14 cellular contexts compared by ENCODE assay signal in genomic region chr5:56849671-56850070, GRCh38. TPM values are rescaled to one million over a fixed set of nuclear protein-coding genes. Genes with fewer than 3 reads are reported as not detected.
DNase-seq lines count a peak whose midpoint lies in the region; ATAC-seq and TF ChIP-seq lines count a peak whose summit lies in the region.
"Had no signal": no experiment of that assay in that cellular context is flagged by ENCODE, and none has a peak within 500 bp of the region (broad histone marks: within the 10 kb centered on the region; RNA-seq: fewer than 3 reads in every experiment).

No MANE protein-coding gene starts in this region.

- TF ChIP-seq CTCF in breast epithelium (IDR thresholded peaks at IDR 0.05) (no peak), MCF 10A (IDR thresholded peaks at IDR 0.05; ENCODE audit: unreplicated experiment) (no peak), transverse colon (IDR thresholded peaks at IDR 0.05) (no peak)

- no peaks in the 10 kb centered on the region for H3K27me3 ChIP-seq in breast epithelium
- no peaks in the 10 kb centered on the region for H3K27me3 ChIP-seq in thymus (ENCODE audit: control insufficient read depth, insufficient read depth)
- no peaks in the 10 kb centered on the region for H3K27me3 ChIP-seq in neuronal stem cell (ENCODE audit: control insufficient read depth in 3 of 3, insufficient read depth in 3 of 3, low read depth in 1 of 3, low read length in 3 of 3)
- no peaks in the 10 kb centered on the region for H3K27me3 ChIP-seq in transverse colon
- H3K27me3 ChIP-seq: right atrium auricular region had no signal

- H2BK5ac ChIP-seq in neuronal stem cell (ENCODE audit: low read length): no peak overlapping the region

- H3K4me3 ChIP-seq in breast epithelium (no peak overlapping the region), thymus (ENCODE audit: low read length) (no peak overlapping the region), neuronal stem cell (ENCODE audit: low read length in 2 of 2) (no peak overlapping the region), transverse colon (no peak overlapping the region)
- H3K4me3 ChIP-seq: right atrium auricular region had no signal

- WGBS in thymus: 83% methylated on average over 2 of the region's 2 CpGs
- no CpG with 5 or more reads among the region's 2 CpGs for WGBS in neuronal stem cell (ENCODE audit: extremely low coverage in 2 of 2, insufficient read length in 2 of 2, insufficient replicate concordance in 1 of 2), 2 donors
- 94 to 97% methylated on average over 2 of the region's 2 CpGs for WGBS in transverse colon (ENCODE audit: low coverage in 1 of 2), 2 donors

- no peak overlapping the region for H3K4me3 Mint-ChIP-seq in MCF 10A (ENCODE audit: unreplicated experiment)
- peak overlapping the region; percentile 30 for H3K4me3 Mint-ChIP-seq in T-helper 2 cell treated with Interferon-gamma antibody and Interleukin-4, amounts not matched to agents 5 μg/mL and 100 μg/mL, for 36 hours
- peak overlapping the region; percentile 32 to 66 for H3K4me3 Mint-ChIP-seq in effector memory CD8-positive, alpha-beta T cell

- H4K91ac ChIP-seq in neuronal stem cell (ENCODE audit: low read depth, low read length, poor library complexity): no peak overlapping the region

- TF ChIP-seq POLR2A in breast epithelium (IDR thresholded peaks at IDR 0.05) (no peak), transverse colon (IDR thresholded peaks at IDR 0.05) (no peak)

- H2AFZ ChIP-seq in neuronal stem cell (ENCODE audit: low read length): no peak overlapping the region

- DNase-seq in breast epithelium (ENCODE audit: low spot score in 2 of 2) (no peak), MCF 10A (ENCODE audit: unreplicated experiment) (no peak), hypothalamus (lab: John Stamatoyannopoulos, UW) (no peak), neuronal stem cell (ENCODE audit: low spot score) (no peak), transverse colon (no peak)
- DNase-seq in T-helper 2 cell treated with Interferon-gamma antibody and Interleukin-4, amounts not matched to agents 5 μg/mL and 100 μg/mL, for 36 hours (ENCODE audit: low spot score): no peak
- DNase-seq in effector memory CD8-positive, alpha-beta T cell: no peak
- DNase-seq: DMS 273 treated with DMSO at 0.1 percent for 48 hours, NCI-H1092 treated with DMSO at 0.1 percent for 48 hours, NCI-H2171, NCI-H774, substantia nigra had no signal

- H3K27me3 Mint-ChIP-seq in MCF 10A (ENCODE audit: insufficient read depth, unreplicated experiment): no peaks in the 10 kb centered on the region
- no peaks in the 10 kb centered on the region for H3K27me3 Mint-ChIP-seq in T-helper 2 cell treated with Interferon-gamma antibody and Interleukin-4, amounts not matched to agents 5 μg/mL and 100 μg/mL, for 36 hours (ENCODE audit: low read depth)
- H3K27me3 Mint-ChIP-seq in effector memory CD8-positive, alpha-beta T cell: no peaks in the 10 kb centered on the region

- H3K27ac ChIP-seq in breast epithelium (peak overlapping the region; percentile 36 to 58), thymus (ENCODE audit: low read depth) (peak overlapping the region; percentile 67), neuronal stem cell (replicated peaks; ENCODE audit: low read length) (no peak overlapping the region), transverse colon (no peak overlapping the region)
- H3K27ac ChIP-seq: right atrium auricular region had no signal

- no TSS peak for BruUV-seq in MCF 10A (replicated peaks; lab: Mats Ljungman, UMichigan)

- ATAC-seq in effector memory CD8-positive, alpha-beta T cell (replicated peaks): peak; percentile 67

- peaks cover 31% of the 10 kb centered on the region for H3K4me1 Mint-ChIP-seq in MCF 10A (ENCODE audit: insufficient read depth, unreplicated experiment)
- H3K4me1 Mint-ChIP-seq in T-helper 2 cell treated with Interferon-gamma antibody and Interleukin-4, amounts not matched to agents 5 μg/mL and 100 μg/mL, for 36 hours (ENCODE audit: low read depth): peaks cover 74% of the 10 kb centered on the region
- H3K4me1 Mint-ChIP-seq in effector memory CD8-positive, alpha-beta T cell (ENCODE audit: low read depth in 2 of 2): peaks cover 53 to 83% of the 10 kb centered on the region in 2 donors

- no peak overlapping the region for H2BK12ac ChIP-seq in neuronal stem cell (ENCODE audit: low read length)

- H3K79me1 ChIP-seq in neuronal stem cell (ENCODE audit: low read depth, low read length): peaks cover 4% of the 10 kb centered on the region

- H2BK15ac ChIP-seq in neuronal stem cell (ENCODE audit: low read length): no peak overlapping the region

- no peak overlapping the region for H3K4me2 ChIP-seq in neuronal stem cell (ENCODE audit: insufficient read depth, low read length, poor library complexity, severe bottlenecking)

- H3K4ac ChIP-seq in neuronal stem cell (ENCODE audit: low read length): no peak overlapping the region

- H3K4me1 ChIP-seq in breast epithelium (peaks cover 6 to 24% of the 10 kb centered on the region in 2 donors), thymus (ENCODE audit: control insufficient read depth, insufficient read depth, low read length) (peaks cover 9% of the 10 kb centered on the region), neuronal stem cell (ENCODE audit: control insufficient read depth in 2 of 2, insufficient read depth in 1 of 2, low read depth in 1 of 2, low read length in 2 of 2) (peaks cover 0 to 5% of the 10 kb centered on the region in 2 donors), transverse colon (peaks cover 0 to 86% (median 26%) of the 10 kb centered on the region in 4 donors)

- H2BK120ac ChIP-seq in neuronal stem cell (ENCODE audit: low read depth, low read length): no peak overlapping the region

- no peak overlapping the region for H3K23ac ChIP-seq in neuronal stem cell (ENCODE audit: low read depth, low read length, poor library complexity)

- no peak overlapping the region for H3K18ac ChIP-seq in neuronal stem cell (ENCODE audit: low read length)

- CTCF ChIA-PET in MCF 10A (lab: Yijun Ruan, JAX): interaction anchor here (1.1 kb wide), 1 partner anchor 585 kb away, joined by 3 read pairs; no protein-coding TSS in a partner anchor

- H3K36me3 ChIP-seq in breast epithelium (no peaks in the 10 kb centered on the region), thymus (ENCODE audit: control insufficient read depth, insufficient read depth) (no peaks in the 10 kb centered on the region), neuronal stem cell (replicated peaks in 1 of 2; ENCODE audit: control insufficient read depth in 2 of 2, insufficient read depth in 2 of 2, low read length in 2 of 2) (no peaks in the 10 kb centered on the region), transverse colon (no peaks in the 10 kb centered on the region)
- H3K36me3 ChIP-seq: right atrium auricular region had no signal

- no peaks in the 10 kb centered on the region for H3K9me3 ChIP-seq in breast epithelium
- no peaks in the 10 kb centered on the region for H3K9me3 ChIP-seq in thymus (ENCODE audit: control insufficient read depth)
- no peaks in the 10 kb centered on the region for H3K9me3 ChIP-seq in neuronal stem cell (replicated peaks in 1 of 2; ENCODE audit: control insufficient read depth in 2 of 2, insufficient read depth in 1 of 2, low read depth in 1 of 2, low read length in 2 of 2)
- H3K9me3 ChIP-seq in transverse colon: no peaks in the 10 kb centered on the region
- H3K9me3 ChIP-seq: right atrium auricular region had no signal

- peaks cover 7% of the 10 kb centered on the region for H3K36me3 Mint-ChIP-seq in MCF 10A (ENCODE audit: insufficient read depth, unreplicated experiment)
- H3K36me3 Mint-ChIP-seq in T-helper 2 cell treated with Interferon-gamma antibody and Interleukin-4, amounts not matched to agents 5 μg/mL and 100 μg/mL, for 36 hours (ENCODE audit: low read depth): peaks cover 16% of the 10 kb centered on the region
- H3K36me3 Mint-ChIP-seq in effector memory CD8-positive, alpha-beta T cell (ENCODE audit: insufficient read depth): peaks cover 4% of the 10 kb centered on the region

- no peak overlapping the region for H2AK5ac ChIP-seq in neuronal stem cell (ENCODE audit: low read depth, low read length)

- H3K9ac ChIP-seq in neuronal stem cell (ENCODE audit: low read depth, low read length, poor library complexity): no peak overlapping the region

- intact Hi-C loops in breast epithelium (cut with DNase I; ENCODE audit: low total_unique reads): loop anchor here (10.0 kb wide), 1 partner anchor 585 kb away; no protein-coding TSS in a partner anchor
- intact Hi-C loops in MCF 10A (cut with micrococcal nuclease): no loop called here
- intact Hi-C loops in transverse colon (cut with DNase I; ENCODE audit: low total_unique reads): no loop called here

- H3K27ac Mint-ChIP-seq in MCF 10A (ENCODE audit: low read depth, unreplicated experiment): no peak overlapping the region
- H3K27ac Mint-ChIP-seq in T-helper 2 cell treated with Interferon-gamma antibody and Interleukin-4, amounts not matched to agents 5 μg/mL and 100 μg/mL, for 36 hours: peak overlapping the region; percentile 14
- H3K27ac Mint-ChIP-seq in effector memory CD8-positive, alpha-beta T cell: peak overlapping the region; percentile 28 to 84

- POLR2A ChIA-PET in MCF 10A (lab: Yijun Ruan, JAX): no interaction called here

- no peak for TF ChIP-seq EP300 in transverse colon (IDR thresholded peaks at IDR 0.05; ENCODE audit: low read depth)

- in situ Hi-C loops in transverse colon (cut with MboI; ENCODE audit: low pct_ligation_motif_present in 1 of 4, low pct_unique_long_range_greater_than_20kb in 1 of 4, low sequenced_read_pairs in 3 of 4): loop anchor here in 2 of 4 donors (25.0 kb wide), 2 partner anchors 862 to 912 kb away; partner anchors contain the start of gene IL6ST (in 1 of the 2)

- no peak overlapping the region for H3K14ac ChIP-seq in neuronal stem cell (ENCODE audit: low read length)

- no peaks in the 10 kb centered on the region for H3K9me3 Mint-ChIP-seq in MCF 10A (ENCODE audit: unreplicated experiment)
- no peaks in the 10 kb centered on the region for H3K9me3 Mint-ChIP-seq in T-helper 2 cell treated with Interferon-gamma antibody and Interleukin-4, amounts not matched to agents 5 μg/mL and 100 μg/mL, for 36 hours
- no peaks in the 10 kb centered on the region for H3K9me3 Mint-ChIP-seq in effector memory CD8-positive, alpha-beta T cell

- no peak overlapping the region for H4K8ac ChIP-seq in neuronal stem cell (ENCODE audit: low read depth, low read length)

RNA-seq across cellular contexts. Expression of gene MAP3K1, which starts 34.3 kb away (rescaled TPM):
- total RNA-seq in breast epithelium (100 to 1,000 TPM in 1 of 3 donors, 10 to 100 TPM in 2; 14.9 to 138 (median 77.7) TPM), MCF 10A (2022) (6.6 and 7.9 TPM in 2 replicates), transverse colon (10 to 100 TPM in 3 of 4 donors, 1 to 10 TPM in 1; 8.6 to 17.3 (median 12.4) TPM)
- polyA plus RNA-seq in thymus: 18.6 TPM
- polyA plus RNA-seq in neuronal stem cell (2013, experiment 1 of 2): 11.5 TPM
- polyA plus RNA-seq in neuronal stem cell (2013, experiment 2 of 2): 12.1 TPM

RNA-seq across cellular contexts. Expression of gene SETD9, which starts 59.7 kb away (rescaled TPM):
- total RNA-seq in breast epithelium (10 to 100 TPM; 13.5 to 21.0 (median 17.3) TPM), MCF 10A (2022) (10.6 and 11.5 TPM in 2 replicates), transverse colon (10 to 100 TPM in 2 of 4 donors, not detected in 2; 26.6 to 27.9 TPM)
- polyA plus RNA-seq in thymus: 7.3 TPM
- polyA plus RNA-seq in neuronal stem cell (2013, experiment 1 of 2): 9.0 TPM
- 8.2 TPM for polyA plus RNA-seq in neuronal stem cell (2013, experiment 2 of 2)

Comparison
In these comparisons a context has a peak if more than half of its experiments do, and no peak if none do; other contexts are left out.
1. H3K27ac ChIP-seq: peak in breast epithelium (2 of 2) and thymus (single experiment); none in neuronal stem cell (single experiment) and transverse colon (0 of 4).